ENCODE assay signal across 11 cellular contexts in genomic region chr6:11323666-11324452, GRCh38.
DNase-seq lines count a peak whose midpoint lies in the region; ATAC-seq, FAIRE-seq and TF ChIP-seq lines count a peak whose summit lies in the region.
"Had no signal": no experiment of that assay in that cellular context is flagged by ENCODE, and none has a peak within 500 bp of the region (broad histone marks: within the 10 kb centered on the region; RNA-seq: fewer than 3 reads in every experiment).

No MANE protein-coding gene starts in this region.

- no peaks in the 10 kb centered on the region for H3K9me2 ChIP-seq in Karpas-422 (replicated peaks; ENCODE audit: insufficient read depth, low read length)

- no peaks in the 10 kb centered on the region for H3K9me3 Mint-ChIP-seq in dendritic cell treated with granulocyte-macrophage colony-stimulating factor and Interleukin-4, amounts not matched to agents 40 ng/mL and 50 ng/mL, for 4 days

- no peak overlapping the region for H3K27ac ChIP-seq in Karpas-422 (ENCODE audit: low read length)
- peak overlapping the region; percentile 97 for H3K27ac ChIP-seq in neutrophil
- peak overlapping the region in 1 of 2 donors; percentile 46 for H3K27ac ChIP-seq in kidney (ENCODE audit: low read depth in 2 of 2, low read length in 2 of 2)

- FAIRE-seq in GM18507 (lab: Jason Lieb, UNC) (peak; percentile 60), kidney (lab: Jason Lieb, UNC) (no peak), D721Med (lab: Jason Lieb, UNC) (no peak)

- peak overlapping the region; percentile 23 for H3K27ac Mint-ChIP-seq in dendritic cell treated with granulocyte-macrophage colony-stimulating factor and Interleukin-4, amounts not matched to agents 40 ng/mL and 50 ng/mL, for 4 days

- no peaks in the 10 kb centered on the region for H4K20me1 ChIP-seq in Karpas-422 (ENCODE audit: insufficient read depth, low read depth, low read length)

- intact Hi-C loops in dendritic cell treated with granulocyte-macrophage colony-stimulating factor and Interleukin-4, amounts not matched to agents 40 ng/mL and 50 ng/mL, for 4 days (cut with micrococcal nuclease), result loop anchor here (10.0 kb wide), 1 partner anchor 51 kb away; no protein-coding TSS in a partner anchor
- intact Hi-C loops in kidney (cut with DNase I), result no loop called here

- ATAC-seq in activated CD4-positive, CD25-positive, alpha-beta regulatory T cell treated with anti-CD3 and anti-CD28 coated beads, Interleukin-2, amount 50 U/mL, for 24 hours, result no peak
- ATAC-seq: HCT116 had no signal

- DNase-seq in GM18507 (ENCODE audit: extremely low spot score, insufficient read length, low read depth) (no peak), Karpas-422 (peak; percentile 48), kidney (no peak), DMS79 treated with DMSO at 0.1 percent for 48 hours (lab: John Stamatoyannopoulos, UW) (no peak), D721Med (ENCODE audit: insufficient read length, low spot score) (no peak)
- DNase-seq: activated gamma-delta T cell treated with Interleukin-2 at 50 U/mL for 16 hours, SHP77 had no signal

- H3K4me3 ChIP-seq in Karpas-422 (ENCODE audit: low read length), result no peak overlapping the region
- H3K4me3 ChIP-seq in neutrophil (ENCODE audit: low read depth in 1 of 2, low read length in 1 of 2), result peak overlapping the region; percentile 26 to 51
- H3K4me3 ChIP-seq in kidney (ENCODE audit: low read length in 2 of 2), result peak overlapping the region in 1 of 2 donors; percentile 15

- H3K36me3 Mint-ChIP-seq in dendritic cell treated with granulocyte-macrophage colony-stimulating factor and Interleukin-4, amounts not matched to agents 40 ng/mL and 50 ng/mL, for 4 days (ENCODE audit: low read depth), result no peaks in the 10 kb centered on the region

- no peaks in the 10 kb centered on the region for H3K79me2 ChIP-seq in Karpas-422 (ENCODE audit: low read length)

- H3K9ac ChIP-seq in Karpas-422 (ENCODE audit: low read length) (no peak overlapping the region), kidney (ENCODE audit: low read length in 2 of 2) (no peak overlapping the region)

- H3K27me3 Mint-ChIP-seq in dendritic cell treated with granulocyte-macrophage colony-stimulating factor and Interleukin-4, amounts not matched to agents 40 ng/mL and 50 ng/mL, for 4 days, result peaks cover 5% of the 10 kb centered on the region

- H2AFZ ChIP-seq in Karpas-422 (ENCODE audit: low read length), result no peak overlapping the region

- peaks cover 42% of the 10 kb centered on the region for H3K4me1 Mint-ChIP-seq in dendritic cell treated with granulocyte-macrophage colony-stimulating factor and Interleukin-4, amounts not matched to agents 40 ng/mL and 50 ng/mL, for 4 days (ENCODE audit: low read depth)

- peaks cover 11% of the 10 kb centered on the region for H3K4me1 ChIP-seq in Karpas-422 (ENCODE audit: low read length)
- H3K4me1 ChIP-seq in neutrophil (ENCODE audit: control insufficient read depth in 1 of 2, insufficient read depth in 1 of 2, low read depth in 1 of 2, low read length in 1 of 2), result peaks cover 45 to 68% of the 10 kb centered on the region in 2 experiments
- H3K4me1 ChIP-seq in kidney (ENCODE audit: control insufficient read depth in 1 of 2, insufficient read depth in 1 of 2, low read depth in 1 of 2, low read length in 2 of 2), result peaks cover 10% of the 10 kb centered on the region in 2 donors

- H3K27me3 ChIP-seq in Karpas-422 (ENCODE audit: low read length), result no peaks in the 10 kb centered on the region
- H3K27me3 ChIP-seq in neutrophil, result no peaks in the 10 kb centered on the region

- TF ChIP-seq CTCF in neutrophil (IDR thresholded peaks at IDR 0.05) (peak; percentile 74), kidney (IDR thresholded peaks at IDR 0.05; ENCODE audit: borderline replicate concordance, extremely low read depth, insufficient read depth) (no peak), D721Med (IDR thresholded peaks at IDR 0.05; ENCODE audit: insufficient read depth, missing control alignments) (no peak)

- H3K4me2 ChIP-seq in Karpas-422 (ENCODE audit: low read depth, low read length, poor library complexity, severe bottlenecking), result no peak overlapping the region

- H3K9me3 ChIP-seq in Karpas-422 (ENCODE audit: low read length) (no peaks in the 10 kb centered on the region), neutrophil (no peaks in the 10 kb centered on the region), kidney (ENCODE audit: control insufficient read depth in 1 of 2, low read length in 2 of 2) (no peaks in the 10 kb centered on the region)

- no peak overlapping the region for H3K4me3 Mint-ChIP-seq in dendritic cell treated with granulocyte-macrophage colony-stimulating factor and Interleukin-4, amounts not matched to agents 40 ng/mL and 50 ng/mL, for 4 days

- no peaks in the 10 kb centered on the region for H3K36me3 ChIP-seq in Karpas-422 (ENCODE audit: insufficient read depth, low read length)
- peaks cover 38% of the 10 kb centered on the region for H3K36me3 ChIP-seq in neutrophil
- H3K36me3 ChIP-seq in kidney (ENCODE audit: control insufficient read depth in 1 of 2, insufficient read depth in 2 of 2, low read length in 2 of 2), result no peaks in the 10 kb centered on the region
